In genomic region chr13:28474491-28475134, GRCh38 we compare ENCODE assay signal across 18 cellular contexts. TPM values are rescaled to one million over a fixed set of nuclear protein-coding genes. Genes with fewer than 3 reads are reported as not detected.
"Had no signal": no experiment of that assay in that cellular context is flagged by ENCODE, and none has a peak within 500 bp of the region (broad histone marks: within the 10 kb centered on the region; RNA-seq: fewer than 3 reads in every experiment).

No MANE protein-coding gene starts in this region.

- H3K36me3 ChIP-seq: ascending aorta, brain microvascular endothelial cell, esophagus squamous epithelium, neural progenitor cell, thoracic aorta, vagina had no signal

- H3K4me1 ChIP-seq: neural progenitor cell, vagina had no signal

- H3K9ac ChIP-seq: neural progenitor cell had no signal

- H3K27me3 ChIP-seq: ascending aorta, brain microvascular endothelial cell, neural progenitor cell, vagina had no signal

- H3K9me3 ChIP-seq: ascending aorta, esophagus squamous epithelium, thoracic aorta, vagina had no signal

- H3K4me3 ChIP-seq: ascending aorta, esophagus squamous epithelium, neural progenitor cell, thoracic aorta, vagina had no signal

- DNase-seq: activated CD4-positive, alpha-beta memory T cell treated with anti-CD3 and anti-CD28 coated beads, Interleukin-2, amount 10 ng/mL, durations not matched to agents 7 days and 5 days; activated CD4-positive, alpha-beta T cell treated with anti-CD3 and anti-CD28 coated beads for 48 hours; activated gamma-delta T cell treated with Interleukin-2 at 50 U/mL for 16 hours; activated T-cell treated with anti-CD3 and anti-CD28 coated beads, Interleukin-2, amount 50 U/mL, for 72 hours; brain microvascular endothelial cell; central memory CD4-positive, alpha-beta T cell; dermis blood vessel endothelial cell; effector CD8-positive, alpha-beta T cell; esophagus squamous epithelium; foreskin fibroblast; naive thymus-derived CD8-positive, alpha-beta T cell; stimulated activated CD4-positive, alpha-beta T cell treated with anti-CD3 and anti-CD28 coated beads, Interleukin-2, amount 100 ng/mL, for 48 hours; stimulated activated naive CD4-positive, alpha-beta T cell treated with Interleukin-2 at 50 U/mL for 16 hours had no signal

RNA-seq across cellular contexts. Expression of gene FLT1, which starts 20.3 kb away (rescaled TPM):
- total RNA-seq: osteoblast had no signal
